ENCODE assay signal across 9 cellular contexts in genomic region chr1:192808588-192809285, GRCh38. TPM values are rescaled to one million over a fixed set of nuclear protein-coding genes. Genes with fewer than 3 reads are reported as not detected.
A peak's percentile ranks its signal among the peaks of the same experiment; 100 is the strongest.
DNase-seq lines count a peak whose midpoint lies in the region; ATAC-seq, FAIRE-seq and TF ChIP-seq lines count a peak whose summit lies in the region.
"Had no signal": no experiment of that assay in that cellular context is flagged by ENCODE, and none has a peak within 500 bp of the region (broad histone marks: within the 10 kb centered on the region; RNA-seq: fewer than 3 reads in every experiment).

A gene with protein sequence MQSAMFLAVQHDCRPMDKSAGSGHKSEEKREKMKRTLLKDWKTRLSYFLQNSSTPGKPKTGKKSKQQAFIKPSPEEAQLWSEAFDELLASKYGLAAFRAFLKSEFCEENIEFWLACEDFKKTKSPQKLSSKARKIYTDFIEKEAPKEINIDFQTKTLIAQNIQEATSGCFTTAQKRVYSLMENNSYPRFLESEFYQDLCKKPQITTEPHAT (plus strand): TSS chr1:192809039. CDS start chr1:192809072, 33 bp downstream.

- peaks cover 38% of the 10 kb centered on the region for H3K4me1 ChIP-seq in body of pancreas

- TF ChIP-seq CTCF in body of pancreas (IDR thresholded peaks at IDR 0.05): no peak

- no peaks in the 10 kb centered on the region for H3K27me3 ChIP-seq in body of pancreas

- intact Hi-C loops in body of pancreas (cut with DNase I): no loop called here

- FAIRE-seq in TTC549 (lab: Jason Lieb, UNC): peak; percentile 80
- FAIRE-seq: A204.1 had no signal

- peak; percentile 99 to 100 (median 100) for TF ChIP-seq POLR2A in body of pancreas (IDR thresholded peaks at IDR 0.05)

- H3K36me3 ChIP-seq in body of pancreas (replicated peaks in 1 of 2; ENCODE audit: insufficient read depth in 1 of 2, low read depth in 2 of 2): peaks cover 0 to 5% of the 10 kb centered on the region in 2 donors

- peak; percentile 62 for DNase-seq in NK-92 treated with Interleukin-12 subunit alpha and Interleukin-12 subunit beta, amount 100 ng/mL, for 24 hours (lab: John Stamatoyannopoulos, UW)
- DNase-seq in NK-92 (lab: John Stamatoyannopoulos, UW; ENCODE audit: unreplicated experiment): no peak
- DNase-seq in NCI-H2081 (lab: John Stamatoyannopoulos, UW): peak; percentile 93 to 95
- peak; percentile 93 to 94 (median 94) for DNase-seq in body of pancreas
- peak; percentile 90 for DNase-seq in skeletal muscle cell (ENCODE audit: low read depth)

- peak; percentile 93 for ATAC-seq in HG03039 (IDR thresholded peaks at IDR 0.05; ENCODE audit: unreplicated experiment)
- peak; percentile 90 for ATAC-seq in body of pancreas

- H3K4me3 ChIP-seq in body of pancreas (peak within 1 kb of the TSS; percentile 62 to 83), iPS-11a (ENCODE audit: low read depth, low read length) (peak within 1 kb of the TSS; percentile 96), skeletal muscle cell (ENCODE audit: low read depth, low read length) (peak within 1 kb of the TSS; percentile 96)

- no peaks in the 10 kb centered on the region for H3K9me3 ChIP-seq in body of pancreas

- WGBS in body of pancreas, 2 donors: 0% methylated on average over 24 to 66 of the region's 66 CpGs

- peak within 1 kb of the TSS; percentile 89 to 97 (median 92) for H3K27ac ChIP-seq in body of pancreas

RNA-seq across cellular contexts. Expression of the gene that starts here (rescaled TPM):
- total RNA-seq in body of pancreas: 10 to 100 TPM; 14.5 to 32.7 TPM
